Comparison of ENCODE assay signal across 7 cellular contexts in the genomic region with DNA sequence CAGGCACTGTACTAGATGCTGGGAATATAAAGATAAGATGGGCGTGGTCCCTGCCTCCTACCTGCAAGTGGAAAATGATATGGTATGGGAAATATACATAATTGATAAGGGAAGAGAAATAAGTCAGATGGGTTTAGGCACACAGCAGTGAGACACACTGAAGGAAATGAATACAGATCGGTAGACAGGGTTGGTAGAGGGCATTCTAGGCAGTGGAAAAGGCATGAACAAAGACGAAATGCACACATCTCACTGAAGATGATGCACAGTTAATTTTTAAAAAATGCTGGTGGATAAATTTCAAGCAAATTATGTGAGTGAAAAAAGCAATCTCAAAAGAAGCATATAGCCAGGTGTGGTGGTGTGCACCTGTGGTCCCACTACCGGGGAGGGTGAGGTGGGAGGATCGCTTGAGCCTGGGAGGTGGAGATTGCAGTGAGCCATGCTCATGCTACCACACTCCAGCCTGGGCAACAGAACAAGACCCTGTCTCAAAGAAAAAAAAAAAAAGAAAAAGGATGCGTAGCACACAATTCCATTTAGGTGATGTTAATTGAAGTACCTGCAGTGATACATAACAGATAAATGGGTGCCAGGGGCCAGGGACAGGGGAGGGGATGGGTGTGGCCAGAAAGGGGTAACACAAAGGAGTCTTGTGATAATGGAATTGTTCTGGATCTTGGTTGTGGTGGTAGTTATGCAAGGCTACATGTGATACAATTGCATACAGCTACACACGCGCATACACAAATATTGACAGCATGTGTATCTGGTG. TPM values are rescaled to one million over a fixed set of nuclear protein-coding genes. Genes with fewer than 3 reads are reported as not detected.
A peak's percentile ranks its signal among the peaks of the same experiment; 100 is the strongest.
DNase-seq lines count a peak whose midpoint lies in the region; ATAC-seq and TF ChIP-seq lines count a peak whose summit lies in the region.
"Not testable (repeated sequence)": the region's sequence is repeated elsewhere in the genome, so short reads cannot be mapped to it uniquely, and the experiment has no call there.

No MANE protein-coding gene starts in this region.

- not testable (repeated sequence) for ATAC-seq in WTC11; right cardiac atrium; naive thymus-derived CD8-positive, alpha-beta T cell; stimulated activated naive B cell treated with anti-CD40 and anti-IgM and Interleukin-4, amounts not matched to agents 10 μg/mL and 1 μg/mL and 100 μg/mL, for 72 hours (replicated peaks)

- not testable (repeated sequence) for H3K27me3 Mint-ChIP-seq in CD8-positive, alpha-beta memory T cell; WTC11 (ENCODE audit: low read depth); naive thymus-derived CD8-positive, alpha-beta T cell; stimulated activated naive B cell treated with anti-CD40 and anti-IgM and Interleukin-4, amounts not matched to agents 10 μg/mL and 1 μg/mL and 100 μg/mL, for 72 hours

- H3K27me3 ChIP-seq in CD8-positive, alpha-beta memory T cell (ENCODE audit: insufficient read depth, low read length, poor library complexity, severe bottlenecking); right cardiac atrium (ENCODE audit: control insufficient read depth, insufficient read depth): not testable (repeated sequence)

- not testable (repeated sequence) for H3K9me3 ChIP-seq in CD8-positive, alpha-beta memory T cell (ENCODE audit: low read length); right cardiac atrium (ENCODE audit: control insufficient read depth, low read length)

- CTCF ChIA-PET in CD8-positive, alpha-beta memory T cell (lab: Charles Lee): interaction anchor here (1.3 to 1.7 kb wide), 2 partner anchors 17 to 30 kb away, joined by 3 to 4 read pairs; partner anchors contain the start of gene SIDT2
- CTCF ChIA-PET in WTC11 (lab: Charles Lee): interaction anchor here (0.6 to 1.2 kb wide), 3 partner anchors 17 to 31 kb away, joined by 3 to 4 read pairs (median 3); partner anchors contain the start of gene SIDT2

- intact Hi-C loops in right cardiac atrium (cut with DNase I): loop anchor here in 1 of 4 donors (5.0 kb wide), 1 partner anchor 77 kb away; no protein-coding TSS in a partner anchor

- not testable (repeated sequence) for DNase-seq in CD8-positive, alpha-beta memory T cell; WTC11 (ENCODE audit: low spot score); stimulated activated naive B cell treated with anti-CD40 and anti-IgM and Interleukin-4, amounts not matched to agents 10 μg/mL and 1 μg/mL and 100 μg/mL, for 72 hours
- DNase-seq in astrocyte of the spinal cord (ENCODE audit: low read depth, low spot score) (peak; percentile 37), epithelial cell of esophagus (ENCODE audit: low read depth) (peak; percentile 19), right cardiac atrium (peak; percentile 16 to 51 (median 18))
- DNase-seq in naive thymus-derived CD8-positive, alpha-beta T cell: peak in 1 of 10 donors; percentile 45

- POLR2A ChIA-PET in CD8-positive, alpha-beta memory T cell (lab: Charles Lee); WTC11 (lab: Charles Lee); naive thymus-derived CD8-positive, alpha-beta T cell (lab: Charles Lee): not testable (repeated sequence)

- not testable (repeated sequence) for TF ChIP-seq CTCF in WTC11 (IDR thresholded peaks at IDR 0.05); astrocyte of the spinal cord (IDR thresholded peaks at IDR 0.05; ENCODE audit: low read depth, low read length); epithelial cell of esophagus (IDR thresholded peaks at IDR 0.05; ENCODE audit: insufficient read depth, low read depth, low read length, missing control alignments)

- peak overlapping the region in 5 of 8 donors; percentile 12 to 93 (median 45) for H3K27ac Mint-ChIP-seq in CD8-positive, alpha-beta memory T cell
- peak overlapping the region; percentile 59; the same call in 1 of the 2 replicates for H3K27ac Mint-ChIP-seq in WTC11
- peak overlapping the region in 8 of 10 donors; percentile 7 to 78 (median 52) for H3K27ac Mint-ChIP-seq in naive thymus-derived CD8-positive, alpha-beta T cell
- peak overlapping the region; percentile 73 for H3K27ac Mint-ChIP-seq in stimulated activated naive B cell treated with anti-CD40 and anti-IgM and Interleukin-4, amounts not matched to agents 10 μg/mL and 1 μg/mL and 100 μg/mL, for 72 hours

- H3K4me1 Mint-ChIP-seq in CD8-positive, alpha-beta memory T cell: peaks cover 0 to 21% (median 7%) of the 10 kb centered on the region in 3 donors
- H3K4me1 Mint-ChIP-seq in WTC11; stimulated activated naive B cell treated with anti-CD40 and anti-IgM and Interleukin-4, amounts not matched to agents 10 μg/mL and 1 μg/mL and 100 μg/mL, for 72 hours: not testable (repeated sequence)
- H3K4me1 Mint-ChIP-seq in naive thymus-derived CD8-positive, alpha-beta T cell: peaks cover 0 to 12% (median 4%) of the 10 kb centered on the region in 4 donors

- H3K4me3 Mint-ChIP-seq in CD8-positive, alpha-beta memory T cell; WTC11; naive thymus-derived CD8-positive, alpha-beta T cell; stimulated activated naive B cell treated with anti-CD40 and anti-IgM and Interleukin-4, amounts not matched to agents 10 μg/mL and 1 μg/mL and 100 μg/mL, for 72 hours: not testable (repeated sequence)

- not testable (repeated sequence) for H3K4me3 ChIP-seq in CD8-positive, alpha-beta memory T cell (ENCODE audit: low read length); astrocyte of the spinal cord (ENCODE audit: low read depth, low read length); epithelial cell of esophagus (ENCODE audit: low read length); right cardiac atrium (ENCODE audit: low read length)

- not testable (repeated sequence) for H3K27ac ChIP-seq in CD8-positive, alpha-beta memory T cell (ENCODE audit: low read depth, low read length); right cardiac atrium (ENCODE audit: low read length)

- 88% methylated on average over 7 of the region's 8 CpGs for WGBS in right cardiac atrium

- H3K4me1 ChIP-seq in CD8-positive, alpha-beta memory T cell (ENCODE audit: insufficient read depth, low read length); right cardiac atrium (ENCODE audit: control insufficient read depth, insufficient read depth, low read length): not testable (repeated sequence)

- peaks cover 0 to 63% (median 24%) of the 10 kb centered on the region in 3 donors for H3K36me3 Mint-ChIP-seq in CD8-positive, alpha-beta memory T cell
- not testable (repeated sequence) for H3K36me3 Mint-ChIP-seq in WTC11
- peaks cover 0 to 68% (median 11%) of the 10 kb centered on the region in 3 donors for H3K36me3 Mint-ChIP-seq in naive thymus-derived CD8-positive, alpha-beta T cell
- peaks cover 31 to 53% of the 10 kb centered on the region in 2 donors for H3K36me3 Mint-ChIP-seq in stimulated activated naive B cell treated with anti-CD40 and anti-IgM and Interleukin-4, amounts not matched to agents 10 μg/mL and 1 μg/mL and 100 μg/mL, for 72 hours

- not testable (repeated sequence) for H3K9me3 Mint-ChIP-seq in CD8-positive, alpha-beta memory T cell; WTC11; naive thymus-derived CD8-positive, alpha-beta T cell; stimulated activated naive B cell treated with anti-CD40 and anti-IgM and Interleukin-4, amounts not matched to agents 10 μg/mL and 1 μg/mL and 100 μg/mL, for 72 hours

- H3K36me3 ChIP-seq in CD8-positive, alpha-beta memory T cell (ENCODE audit: insufficient read depth, low read length): peaks cover 24% of the 10 kb centered on the region

- in situ Hi-C loops in astrocyte of the spinal cord (cut with HindIII; ENCODE audit: low sequenced_read_pairs): not testable (repeated sequence)

RNA-seq across cellular contexts. Expression of gene TAGLN, which starts 10.4 kb away (rescaled TPM):
- 1 to 10 TPM; 1.8 to 2.2 TPM for total RNA-seq in CD8-positive, alpha-beta memory T cell
- 0.35 TPM for polyA plus RNA-seq in CD8-positive, alpha-beta memory T cell
- total RNA-seq in WTC11 (2021) (51.1 to 71.5 TPM (median 53.9 TPM) in 3 replicates), right cardiac atrium (1,000 to 10,000 TPM in 1 of 4 donors, 100 to 1,000 TPM in 3; 414 to 1,307 (median 766) TPM)
- 987 TPM for polyA plus RNA-seq in right cardiac atrium
- 10 to 100 TPM; 12.1 to 14.4 TPM for total RNA-seq in naive thymus-derived CD8-positive, alpha-beta T cell
- under 1 TPM; 0.13 to 0.51 (median 0.21) TPM for polyA plus RNA-seq in naive thymus-derived CD8-positive, alpha-beta T cell

RNA-seq across cellular contexts. Expression of gene PCSK7, which starts 22.3 kb away (rescaled TPM):
- total RNA-seq in CD8-positive, alpha-beta memory T cell: 100 to 1,000 TPM in 1 of 2 experiments, 10 to 100 TPM in 1; 99.6 to 101 TPM
- 81.7 TPM for polyA plus RNA-seq in CD8-positive, alpha-beta memory T cell
- total RNA-seq in WTC11 (2021): 39.4 to 48.9 TPM (median 41.9 TPM) in 3 replicates
- total RNA-seq in right cardiac atrium: 10 to 100 TPM; 28.2 to 39.2 (median 30.5) TPM
- polyA plus RNA-seq in right cardiac atrium: 25.7 TPM
- total RNA-seq in naive thymus-derived CD8-positive, alpha-beta T cell: 100 to 1,000 TPM; 277 to 296 TPM
- 10 to 100 TPM; 32.6 to 60.6 (median 47.8) TPM for polyA plus RNA-seq in naive thymus-derived CD8-positive, alpha-beta T cell

RNA-seq across cellular contexts. Expression of gene RNF214, which starts 22.9 kb away (rescaled TPM):
- 10 to 100 TPM; 25.1 to 25.3 TPM for total RNA-seq in CD8-positive, alpha-beta memory T cell
- 35.0 TPM for polyA plus RNA-seq in CD8-positive, alpha-beta memory T cell
- total RNA-seq in WTC11 (2021) (35.4 to 45.0 TPM (median 37.8 TPM) in 3 replicates), right cardiac atrium (10 to 100 TPM; 20.6 to 23.8 (median 22.3) TPM)
- 8.0 TPM for polyA plus RNA-seq in right cardiac atrium
- 10 to 100 TPM; 28.8 to 30.3 TPM for total RNA-seq in naive thymus-derived CD8-positive, alpha-beta T cell
- polyA plus RNA-seq in naive thymus-derived CD8-positive, alpha-beta T cell: 10 to 100 TPM in 1 of 3 donors, 1 to 10 TPM in 2; 7.5 to 11.6 (median 9.3) TPM

RNA-seq across cellular contexts. Expression of gene SIDT2, which starts 31.0 kb away (rescaled TPM):
- 10 to 100 TPM; 13.8 to 14.9 TPM for total RNA-seq in CD8-positive, alpha-beta memory T cell
- polyA plus RNA-seq in CD8-positive, alpha-beta memory T cell: 2.0 TPM
- 20.7 to 27.6 TPM (median 20.9 TPM) in 3 replicates for total RNA-seq in WTC11 (2021)
- total RNA-seq in right cardiac atrium: 10 to 100 TPM; 34.6 to 57.4 (median 40.8) TPM
- polyA plus RNA-seq in right cardiac atrium: 28.6 TPM
- total RNA-seq in naive thymus-derived CD8-positive, alpha-beta T cell: 10 to 100 TPM; 48.0 to 63.0 TPM
- 1 to 10 TPM; 2.3 to 3.1 (median 2.3) TPM for polyA plus RNA-seq in naive thymus-derived CD8-positive, alpha-beta T cell
